ENCODE assay signal across 18 cellular contexts in the genomic region with DNA sequence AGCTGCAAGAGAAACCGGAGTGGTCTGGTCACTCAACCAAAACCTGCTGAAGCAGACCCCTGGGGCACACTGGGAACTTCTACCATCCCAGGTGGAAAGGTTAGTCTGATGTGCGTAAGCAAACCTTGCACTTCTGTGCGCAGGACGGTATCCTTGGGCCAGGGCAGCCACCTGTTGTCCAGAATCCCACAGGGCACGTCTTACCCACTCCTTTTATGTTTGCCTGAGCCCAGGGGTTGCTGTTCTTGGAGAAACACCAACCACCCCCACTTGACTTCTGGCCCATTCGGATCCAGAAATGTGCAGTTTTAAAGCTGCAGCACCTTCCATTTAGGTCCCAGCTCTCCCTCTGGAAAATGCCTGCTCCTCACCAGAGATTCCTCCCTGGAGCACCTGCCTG. TPM values are rescaled to one million over a fixed set of nuclear protein-coding genes. Genes with fewer than 3 reads are reported as not detected.
A peak's percentile ranks its signal among the peaks of the same experiment; 100 is the strongest.
DNase-seq lines count a peak whose midpoint lies in the region; ATAC-seq and TF ChIP-seq lines count a peak whose summit lies in the region.
"Had no signal": no experiment of that assay in that cellular context is flagged by ENCODE, and none has a peak within 500 bp of the region (broad histone marks: within the 10 kb centered on the region; RNA-seq: fewer than 3 reads in every experiment).

No MANE protein-coding gene starts in this region.

- H4K20me1 ChIP-seq in osteoblast (ENCODE audit: insufficient read depth, low read length) (peaks cover 19% of the 10 kb centered on the region), GM23248 (ENCODE audit: insufficient read depth) (no peaks in the 10 kb centered on the region)

- H3K9me3 ChIP-seq in heart left ventricle (no peaks in the 10 kb centered on the region), lower lobe of right lung (no peaks in the 10 kb centered on the region), osteoblast (ENCODE audit: low read depth, low read length) (no peaks in the 10 kb centered on the region), upper lobe of right lung (no peaks in the 10 kb centered on the region), GM23248 (ENCODE audit: low read depth) (no peaks in the 10 kb centered on the region)
- H3K9me3 ChIP-seq: A549 had no signal

- H3K27ac Mint-ChIP-seq in activated T-cell treated with anti-CD3 and anti-CD28 coated beads, Interleukin-2, amount 50 U/mL, for 72 hours = no peak overlapping the region
- H3K27ac Mint-ChIP-seq in T-cell = no peak overlapping the region
- H3K27ac Mint-ChIP-seq: CD4-positive, alpha-beta T cell had no signal

- no peak overlapping the region for H3K4me2 ChIP-seq in osteoblast (ENCODE audit: insufficient read depth, low read length)
- no peak overlapping the region for H3K4me2 ChIP-seq in GM23248 (ENCODE audit: unreplicated experiment)
- H3K4me2 ChIP-seq: A549 had no signal

- no peak overlapping the region for H3K4me3 ChIP-seq in heart left ventricle
- no peak overlapping the region for H3K4me3 ChIP-seq in lower lobe of right lung
- no peak overlapping the region for H3K4me3 ChIP-seq in osteoblast (ENCODE audit: insufficient read depth, low read length)
- no peak overlapping the region for H3K4me3 ChIP-seq in upper lobe of right lung
- no peak overlapping the region for H3K4me3 ChIP-seq in GM23248
- H3K4me3 ChIP-seq: A549 had no signal

- no peak for TF ChIP-seq POLR2A in heart left ventricle (IDR thresholded peaks at IDR 0.05)

- H3K36me3 ChIP-seq in heart left ventricle (peaks cover 0 to 14% (median 3%) of the 10 kb centered on the region in 9 donors), lower lobe of right lung (peaks cover 18% of the 10 kb centered on the region), osteoblast (ENCODE audit: insufficient read depth, low read length) (peaks cover 15% of the 10 kb centered on the region), upper lobe of right lung (peaks cover 15% of the 10 kb centered on the region), GM23248 (ENCODE audit: low read depth) (no peaks in the 10 kb centered on the region)

- H3K4me1 ChIP-seq in heart left ventricle = peaks cover 0 to 21% (median 19%) of the 10 kb centered on the region in 12 donors
- peaks cover 30% of the 10 kb centered on the region for H3K4me1 ChIP-seq in lower lobe of right lung
- H3K4me1 ChIP-seq in osteoblast (ENCODE audit: insufficient read depth, low read length) = peaks cover 10% of the 10 kb centered on the region
- H3K4me1 ChIP-seq in upper lobe of right lung = peaks cover 25% of the 10 kb centered on the region
- H3K4me1 ChIP-seq in GM23248 (ENCODE audit: insufficient read depth) = peaks cover 6% of the 10 kb centered on the region; the same call in 1 of the 2 replicates

- no peaks in the 10 kb centered on the region for H3K36me3 Mint-ChIP-seq in activated T-cell treated with anti-CD3 and anti-CD28 coated beads, Interleukin-2, amount 50 U/mL, for 72 hours (ENCODE audit: insufficient read depth in 2 of 2)
- peaks cover 9% of the 10 kb centered on the region for H3K36me3 Mint-ChIP-seq in T-cell

- H3K4me1 Mint-ChIP-seq in activated T-cell treated with anti-CD3 and anti-CD28 coated beads, Interleukin-2, amount 50 U/mL, for 72 hours (ENCODE audit: low read depth) = no peaks in the 10 kb centered on the region
- no peaks in the 10 kb centered on the region for H3K4me1 Mint-ChIP-seq in T-cell

- H3K27me3 Mint-ChIP-seq in activated T-cell treated with anti-CD3 and anti-CD28 coated beads, Interleukin-2, amount 50 U/mL, for 72 hours (ENCODE audit: low read depth) = no peaks in the 10 kb centered on the region
- no peaks in the 10 kb centered on the region for H3K27me3 Mint-ChIP-seq in T-cell
- H3K27me3 Mint-ChIP-seq: CD4-positive, alpha-beta T cell had no signal

- H3K9me2 ChIP-seq in GM23248 (ENCODE audit: insufficient read depth) = no peaks in the 10 kb centered on the region

- H3K9ac ChIP-seq in GM23248 = no peak overlapping the region

- POLR2A ChIA-PET in T-cell (lab: Charles Lee) = no interaction called here

- H3K9me3 Mint-ChIP-seq in activated T-cell treated with anti-CD3 and anti-CD28 coated beads, Interleukin-2, amount 50 U/mL, for 72 hours = no peaks in the 10 kb centered on the region
- H3K9me3 Mint-ChIP-seq in T-cell = no peaks in the 10 kb centered on the region
- H3K9me3 Mint-ChIP-seq: CD4-positive, alpha-beta T cell had no signal

- H2AFZ ChIP-seq in osteoblast (ENCODE audit: low read length) = no peak overlapping the region
- no peak overlapping the region for H2AFZ ChIP-seq in GM23248

- no peak for TF ChIP-seq CTCF in heart left ventricle (IDR thresholded peaks at IDR 0.05)
- no peak for TF ChIP-seq CTCF in lower lobe of right lung (IDR thresholded peaks at IDR 0.05)
- TF ChIP-seq CTCF in osteoblast (IDR thresholded peaks at IDR 0.05; ENCODE audit: extremely low read depth, low read depth, low read length) = no peak
- no peak for TF ChIP-seq CTCF in upper lobe of right lung (IDR thresholded peaks at IDR 0.05)

- ATAC-seq in Right ventricle myocardium inferior (no peak), heart left ventricle (no peak), lower lobe of right lung (peak; percentile 69 to 78), upper lobe of right lung (peak; percentile 61), T-cell (replicated peaks in 1 of 4) (no peak)
- ATAC-seq in activated T-cell treated with anti-CD3 and anti-CD28 coated beads, Interleukin-2, amount 50 U/mL, for 72 hours (replicated peaks in 1 of 2) = no peak
- ATAC-seq: A549 had no signal

- in situ Hi-C loops in GM23248 (cut with MboI) = no loop called here

- CTCF ChIA-PET in T-cell (lab: Charles Lee) = no interaction called here

- H3K79me2 ChIP-seq in osteoblast (ENCODE audit: insufficient read depth, low read length) (peaks cover 18% of the 10 kb centered on the region), GM23248 (ENCODE audit: insufficient read depth) (peaks cover 29% of the 10 kb centered on the region; the same call in 1 of the 2 replicates)

- whole genome bisulfite sequencing in heart left ventricle, 4 donors = 94 to 96% (median 95%) methylated on average over 6 of the region's 6 CpGs
- WGBS in GM23248 (ENCODE audit: low coverage in 1 of 2, low lambda C conversion rate in 2 of 2, missing lambda C conversion rate in 2 of 2), 2 experiments = 93 to 95% methylated on average over 6 of the region's 6 CpGs

- H3K4me3 Mint-ChIP-seq in activated T-cell treated with anti-CD3 and anti-CD28 coated beads, Interleukin-2, amount 50 U/mL, for 72 hours = no peak overlapping the region
- H3K4me3 Mint-ChIP-seq in T-cell = no peak overlapping the region
- H3K4me3 Mint-ChIP-seq: CD4-positive, alpha-beta T cell had no signal

- intact Hi-C loops in Right ventricle myocardium inferior (cut with DNase I) (no loop called here), heart left ventricle (cut with DNase I) (loop anchor here in 3 of 10 donors (10.0 kb wide), 2 partner anchors 59 to 299 kb away; a partner anchor contains a TSS), lower lobe of right lung (cut with DNase I) (no loop called here), upper lobe of right lung (cut with DNase I) (loop anchor here (10.0 kb wide), 1 partner anchor 159 kb away; no protein-coding TSS in a partner anchor)

- H3K27ac ChIP-seq in heart left ventricle (no peak overlapping the region), lower lobe of right lung (peak overlapping the region; percentile 20), osteoblast (ENCODE audit: low read depth, low read length) (no peak overlapping the region), upper lobe of right lung (peak overlapping the region; percentile 30), GM23248 (no peak overlapping the region)
- H3K27ac ChIP-seq: A549, C4-2B, HL-60 had no signal

- no peaks in the 10 kb centered on the region for H3K27me3 ChIP-seq in heart left ventricle
- H3K27me3 ChIP-seq in lower lobe of right lung (ENCODE audit: low read depth) = no peaks in the 10 kb centered on the region
- no peaks in the 10 kb centered on the region for H3K27me3 ChIP-seq in osteoblast (ENCODE audit: insufficient read depth, low read length)
- no peaks in the 10 kb centered on the region for H3K27me3 ChIP-seq in upper lobe of right lung
- H3K27me3 ChIP-seq in GM23248 (replicated peaks; ENCODE audit: insufficient read depth) = no peaks in the 10 kb centered on the region

- peak; percentile 49 for DNase-seq in Right ventricle myocardium inferior (ENCODE audit: missing footprints)
- DNase-seq in heart left ventricle = no peak
- DNase-seq in lower lobe of right lung = no peak
- peak; percentile 42 for DNase-seq in osteoblast (ENCODE audit: insufficient read length, low spot score, missing footprints)
- DNase-seq in upper lobe of right lung = no peak
- DNase-seq in activated T-cell treated with anti-CD3 and anti-CD28 coated beads, Interleukin-2, amount 50 U/mL, for 72 hours = no peak
- no peak for DNase-seq in T-cell
- DNase-seq in GM23248 = no peak
- DNase-seq: AML-193; CD4-positive, alpha-beta T cell; DMS153; DMS79 treated with DMSO at 0.1 percent for 48 hours; GF-D8; HCEC 1CT had no signal

- no peaks in the 10 kb centered on the region for H3F3A ChIP-seq in GM23248 (ENCODE audit: insufficient read depth)

RNA-seq across cellular contexts. Expression of a gene that starts 18.7 kb away (rescaled TPM):
- total RNA-seq in Right ventricle myocardium inferior (14.8 TPM), heart left ventricle (10 to 100 TPM in 8 of 9 donors, 1 to 10 TPM in 1; 8.9 to 19.2 (median 11.9) TPM), lower lobe of right lung (40.2 TPM), osteoblast (15.9 and 16.6 TPM in 2 replicates), upper lobe of right lung (43.7 TPM), T-cell (10 to 100 TPM in 3 of 5 donors, 1 to 10 TPM in 2; 8.3 to 22.2 (median 10.7) TPM)
- polyA plus RNA-seq in heart left ventricle (1 to 10 TPM; 4.0 to 6.7 TPM), GM23248 (2016; fragmentation: Nextera tagmentation; extraction: Ambion mirVana) (9.3 and 10.1 TPM in 2 replicates)
- 10 to 100 TPM; 13.6 to 20.4 TPM for total RNA-seq in activated T-cell treated with anti-CD3 and anti-CD28 coated beads, Interleukin-2, amount 50 U/mL, for 72 hours
- 17.8 and 18.7 TPM in 2 replicates for total RNA-seq in GM23248 (2014; rRNA removed; shearing (Covaris generic))

RNA-seq across cellular contexts. Expression of a gene that starts 20.1 kb away (rescaled TPM):
- total RNA-seq in Right ventricle myocardium inferior (137 TPM), heart left ventricle (100 to 1,000 TPM in 7 of 9 donors, 10 to 100 TPM in 2; 61.6 to 209 (median 129) TPM), lower lobe of right lung (313 TPM), osteoblast (18.8 and 22.7 TPM in 2 replicates), upper lobe of right lung (298 TPM), T-cell (100 to 1,000 TPM; 122 to 161 (median 128) TPM)
- polyA plus RNA-seq in heart left ventricle (100 to 1,000 TPM; 132 to 232 TPM), GM23248 (2016; fragmentation: Nextera tagmentation; extraction: Ambion mirVana) (186 and 197 TPM in 2 replicates)
- total RNA-seq in activated T-cell treated with anti-CD3 and anti-CD28 coated beads, Interleukin-2, amount 50 U/mL, for 72 hours = 10 to 100 TPM; 94.2 to 94.8 TPM
- total RNA-seq in GM23248 (2014; rRNA removed; shearing (Covaris generic)) = 43.2 and 44.9 TPM in 2 replicates

RNA-seq across cellular contexts. Expression of a gene that starts 22.5 kb away (rescaled TPM):
- total RNA-seq in Right ventricle myocardium inferior = 0.19 TPM
- total RNA-seq in heart left ventricle = under 1 TPM in 6 of 9 donors, not detected in 3; 0.09 to 0.50 (median 0.20) TPM
- not detected for polyA plus RNA-seq in heart left ventricle
- total RNA-seq in lower lobe of right lung = 0.24 TPM
- under 0.01 and 0.36 TPM in 2 replicates for total RNA-seq in osteoblast
- total RNA-seq in upper lobe of right lung = not detected
- not detected for total RNA-seq in activated T-cell treated with anti-CD3 and anti-CD28 coated beads, Interleukin-2, amount 50 U/mL, for 72 hours
- total RNA-seq in T-cell = not detected
- 1.8 TPM in 1 of 2 replicates, not detected in the other for total RNA-seq in GM23248 (2014; rRNA removed; shearing (Covaris generic))
- not detected in 2 replicates for polyA plus RNA-seq in GM23248 (2016; fragmentation: Nextera tagmentation; extraction: Ambion mirVana)
- total RNA-seq: CD4-positive, alpha-beta T cell; HT1080 had no signal
- polyA plus RNA-seq: A549 had no signal

RNA-seq across cellular contexts. Expression of a gene that starts 26.6 kb away (rescaled TPM):
- total RNA-seq in Right ventricle myocardium inferior (16.2 TPM), heart left ventricle (10 to 100 TPM in 5 of 9 donors, 1 to 10 TPM in 4; 8.9 to 34.0 (median 11.8) TPM), lower lobe of right lung (53.4 TPM), osteoblast (88.4 and 94.8 TPM in 2 replicates), upper lobe of right lung (61.7 TPM), T-cell (100 to 1,000 TPM; 104 to 215 (median 122) TPM)
- polyA plus RNA-seq in heart left ventricle (10 to 100 TPM in 1 of 2 donors, 1 to 10 TPM in 1; 9.4 to 13.2 TPM), GM23248 (2016; fragmentation: Nextera tagmentation; extraction: Ambion mirVana) (15.2 and 16.1 TPM in 2 replicates)
- total RNA-seq in activated T-cell treated with anti-CD3 and anti-CD28 coated beads, Interleukin-2, amount 50 U/mL, for 72 hours = 10 to 100 TPM; 28.2 to 33.8 TPM
- total RNA-seq in GM23248 (2014; rRNA removed; shearing (Covaris generic)) = 31.9 and 32.8 TPM in 2 replicates

RNA-seq across cellular contexts. Expression of a gene that starts 33.7 kb away (rescaled TPM):
- total RNA-seq in Right ventricle myocardium inferior (0.95 TPM), heart left ventricle (1 to 10 TPM in 5 of 9 donors, under 1 TPM in 3, not detected in 1; 0.60 to 4.9 (median 1.2) TPM), lower lobe of right lung (0.68 TPM), osteoblast (3.5 and 5.1 TPM in 2 replicates), upper lobe of right lung (not detected), T-cell (1 to 10 TPM in 2 of 5 donors, under 1 TPM in 3; 0.85 to 1.8 (median 0.93) TPM)
- polyA plus RNA-seq in heart left ventricle (1 to 10 TPM in 1 of 2 donors, under 1 TPM in 1; 0.46 to 3.1 TPM), GM23248 (2016; fragmentation: Nextera tagmentation; extraction: Ambion mirVana) (4.2 and 4.8 TPM in 2 replicates)
- 10 to 100 TPM; 23.0 to 32.7 TPM for total RNA-seq in activated T-cell treated with anti-CD3 and anti-CD28 coated beads, Interleukin-2, amount 50 U/mL, for 72 hours
- 6.8 and 8.3 TPM in 2 replicates for total RNA-seq in GM23248 (2014; rRNA removed; shearing (Covaris generic))

Comparison
In these comparisons a context has a peak if more than half of its experiments do, and no peak if none do; other contexts are left out.
1. DNase-seq: peak in Right ventricle myocardium inferior (single experiment) and osteoblast (single experiment); none in heart left ventricle (0 of 5), lower lobe of right lung (single experiment), upper lobe of right lung (single experiment), activated T-cell treated with anti-CD3 and anti-CD28 coated beads, Interleukin-2, amount 50 U/mL, for 72 hours (0 of 2), T-cell (0 of 34) and GM23248 (single experiment).
2. ATAC-seq: peak in lower lobe of right lung (2 of 2) and upper lobe of right lung (single experiment); none in Right ventricle myocardium inferior (single experiment), heart left ventricle (0 of 4), activated T-cell treated with anti-CD3 and anti-CD28 coated beads, Interleukin-2, amount 50 U/mL, for 72 hours (0 of 2) and T-cell (0 of 4).
3. H3K27ac ChIP-seq: peak in lower lobe of right lung (single experiment) and upper lobe of right lung (single experiment); none in heart left ventricle (0 of 12), osteoblast (single experiment) and GM23248 (single experiment).